1 cellular context compared by ENCODE assay signal in the genomic region with DNA sequence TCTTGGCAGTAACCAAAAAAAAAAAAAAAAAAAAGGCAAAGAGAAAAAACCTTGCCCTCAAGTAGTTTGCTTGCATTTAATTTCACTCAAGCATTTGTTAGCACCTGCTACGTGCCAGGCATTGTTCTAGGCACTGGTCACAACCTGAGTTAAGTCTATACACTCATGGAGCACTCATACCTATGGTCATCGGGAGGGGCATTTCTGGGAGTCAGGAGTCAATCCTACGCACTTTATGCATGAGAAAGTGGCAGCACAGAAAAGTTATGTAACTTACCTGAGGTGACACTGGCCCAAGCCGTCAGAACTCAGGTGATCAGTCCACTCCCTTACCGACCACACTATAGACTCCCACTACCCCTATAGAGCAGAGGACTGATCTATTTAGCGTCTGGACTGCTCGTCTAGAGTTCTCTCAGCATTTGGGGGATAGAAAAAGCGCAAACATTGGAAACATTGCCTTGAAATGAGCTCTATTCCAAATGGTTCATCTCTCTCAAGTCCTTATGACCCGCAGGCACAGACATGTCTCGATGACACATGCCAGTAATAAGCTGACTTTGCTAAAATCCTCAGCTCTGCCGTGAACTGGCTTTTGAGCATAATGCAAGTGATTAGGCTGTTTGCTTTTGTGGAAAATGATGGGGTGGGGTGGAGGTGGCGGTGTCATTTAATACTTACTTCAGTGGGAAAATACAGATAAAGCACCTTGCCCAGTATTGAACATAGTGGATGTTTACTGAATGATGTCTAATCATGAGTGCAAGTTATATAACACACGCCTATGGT.
TF ChIP-seq lines count a peak whose summit lies in the region.

No MANE protein-coding gene starts in this region.

TF ChIP-seq in HEK293, 187 proteins besides CTCF, POLR2A, EP300 and RAD21 (continued from another document):
- TF ChIP-seq KLF1 (tag by site-specific recombination; IDR thresholded peaks at IDR 0.05) (peak; percentile 96), ZNF2 (tag by site-specific recombination; IDR thresholded peaks at IDR 0.05) (peak; percentile 20; the same call in 1 of the 2 replicates), ZNF830 (tag by site-specific recombination; IDR thresholded peaks at IDR 0.05; ENCODE audit: low read depth) (no peak), ZNF670 (tag by site-specific recombination; IDR thresholded peaks at IDR 0.05; ENCODE audit: low read depth) (no peak), ZNF223 (tag by site-specific recombination; IDR thresholded peaks at IDR 0.05) (no peak)
- TF ChIP-seq, protein P1, sequence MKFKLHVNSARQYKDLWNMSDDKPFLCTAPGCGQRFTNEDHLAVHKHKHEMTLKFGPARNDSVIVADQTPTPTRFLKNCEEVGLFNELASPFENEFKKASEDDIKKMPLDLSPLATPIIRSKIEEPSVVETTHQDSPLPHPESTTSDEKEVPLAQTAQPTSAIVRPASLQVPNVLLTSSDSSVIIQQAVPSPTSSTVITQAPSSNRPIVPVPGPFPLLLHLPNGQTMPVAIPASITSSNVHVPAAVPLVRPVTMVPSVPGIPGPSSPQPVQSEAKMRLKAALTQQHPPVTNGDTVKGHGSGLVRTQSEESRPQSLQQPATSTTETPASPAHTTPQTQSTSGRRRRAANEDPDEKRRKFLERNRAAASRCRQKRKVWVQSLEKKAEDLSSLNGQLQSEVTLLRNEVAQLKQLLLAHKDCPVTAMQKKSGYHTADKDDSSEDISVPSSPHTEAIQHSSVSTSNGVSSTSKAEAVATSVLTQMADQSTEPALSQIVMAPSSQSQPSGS (tag by site-specific recombination; IDR thresholded peaks at IDR 0.05; ENCODE audit: low read depth) = no peak
- TF ChIP-seq, protein P2, sequence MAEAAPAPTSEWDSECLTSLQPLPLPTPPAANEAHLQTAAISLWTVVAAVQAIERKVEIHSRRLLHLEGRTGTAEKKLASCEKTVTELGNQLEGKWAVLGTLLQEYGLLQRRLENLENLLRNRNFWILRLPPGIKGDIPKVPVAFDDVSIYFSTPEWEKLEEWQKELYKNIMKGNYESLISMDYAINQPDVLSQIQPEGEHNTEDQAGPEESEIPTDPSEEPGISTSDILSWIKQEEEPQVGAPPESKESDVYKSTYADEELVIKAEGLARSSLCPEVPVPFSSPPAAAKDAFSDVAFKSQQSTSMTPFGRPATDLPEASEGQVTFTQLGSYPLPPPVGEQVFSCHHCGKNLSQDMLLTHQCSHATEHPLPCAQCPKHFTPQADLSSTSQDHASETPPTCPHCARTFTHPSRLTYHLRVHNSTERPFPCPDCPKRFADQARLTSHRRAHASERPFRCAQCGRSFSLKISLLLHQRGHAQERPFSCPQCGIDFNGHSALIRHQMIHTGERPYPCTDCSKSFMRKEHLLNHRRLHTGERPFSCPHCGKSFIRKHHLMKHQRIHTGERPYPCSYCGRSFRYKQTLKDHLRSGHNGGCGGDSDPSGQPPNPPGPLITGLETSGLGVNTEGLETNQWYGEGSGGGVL (tag by site-specific recombination; IDR thresholded peaks at IDR 0.05) = 0 out of 2 replicates have a peak, but pooled peaks have one; percentile 25
